Comparison of ENCODE assay signal across 1 cellular context in genomic region chr2:204260162-204260877, GRCh38.
TF ChIP-seq lines count a peak whose summit lies in the region.

No MANE protein-coding gene starts in this region.

TF ChIP-seq in HepG2, 621 proteins besides CTCF, POLR2A, EP300 and RAD21 (continued from another document):
- no peak for TF ChIP-seq ZNF503 (CRISPR knock-in tag; IDR thresholded peaks at IDR 0.05)
- TF ChIP-seq NR2F2 (IDR thresholded peaks at IDR 0.05; ENCODE audit: borderline replicate concordance, low read depth), result no peak
- no peak for TF ChIP-seq MAFG (CRISPR knock-in tag; IDR thresholded peaks at IDR 0.05)
- no peak for TF ChIP-seq ZBTB7B (CRISPR knock-in tag; IDR thresholded peaks at IDR 0.05)
- 0 out of 2 replicates have a peak, but pooled peaks have one; percentile 37 for TF ChIP-seq ZNF800 (CRISPR knock-in tag; IDR thresholded peaks at IDR 0.05)
- TF ChIP-seq PATZ1 (CRISPR knock-in tag; IDR thresholded peaks at IDR 0.05), result peak; percentile 79
- no peak for TF ChIP-seq KMT2B (CRISPR knock-in tag; IDR thresholded peaks at IDR 0.05)
